8 cellular contexts compared by ENCODE assay signal in genomic region chr16:74936902-74937560, GRCh38. TPM values are rescaled to one million over a fixed set of nuclear protein-coding genes. Genes with fewer than 3 reads are reported as not detected.
DNase-seq lines count a peak whose midpoint lies in the region; ATAC-seq and TF ChIP-seq lines count a peak whose summit lies in the region.

No MANE protein-coding gene starts in this region.

- no peak for TF ChIP-seq CTCF in MCF 10A (IDR thresholded peaks at IDR 0.05; ENCODE audit: unreplicated experiment)
- no peak for TF ChIP-seq CTCF in breast epithelium (IDR thresholded peaks at IDR 0.05)
- TF ChIP-seq CTCF in mucosa of descending colon (IDR thresholded peaks at IDR 0.05), result no peak
- TF ChIP-seq CTCF in uterus (IDR thresholded peaks at IDR 0.05), result no peak
- TF ChIP-seq CTCF in Calu3 (IDR thresholded peaks at IDR 0.05; ENCODE audit: unreplicated experiment), result no peak

- peak; percentile 98 for ATAC-seq in HG02981 (IDR thresholded peaks at IDR 0.05; ENCODE audit: unreplicated experiment)
- peak; percentile 87 for ATAC-seq in mucosa of descending colon

- H3K27me3 ChIP-seq in breast epithelium (no peaks in the 10 kb centered on the region), uterus (no peaks in the 10 kb centered on the region)

- H3K27ac Mint-ChIP-seq in MCF 10A (ENCODE audit: low read depth, unreplicated experiment), result no peak overlapping the region
- H3K27ac Mint-ChIP-seq in T-helper 2 cell treated with Interferon-gamma antibody and Interleukin-4, amounts not matched to agents 5 μg/mL and 100 μg/mL, for 36 hours, result no peak overlapping the region
- H3K27ac Mint-ChIP-seq in Calu3 (ENCODE audit: unreplicated experiment), result no peak overlapping the region

- no peaks in the 10 kb centered on the region for H3K36me3 ChIP-seq in breast epithelium
- H3K36me3 ChIP-seq in mucosa of descending colon (ENCODE audit: low read depth), result no peaks in the 10 kb centered on the region
- H3K36me3 ChIP-seq in uterus, result no peaks in the 10 kb centered on the region

- POLR2A ChIA-PET in MCF 10A (lab: Yijun Ruan, JAX), result no interaction called here

- CTCF ChIA-PET in MCF 10A (lab: Yijun Ruan, JAX), result interaction anchor here (0.5 kb wide), 2 partner anchors 73 to 475 kb away, joined by 3 to 4 read pairs; no protein-coding TSS in a partner anchor
- CTCF ChIA-PET in Calu3 (lab: Charles Lee), result no interaction called here

- H3K36me3 Mint-ChIP-seq in MCF 10A (ENCODE audit: insufficient read depth, unreplicated experiment) (peaks cover 42% of the 10 kb centered on the region), Calu3 (ENCODE audit: insufficient read depth, unreplicated experiment) (peaks cover 5% of the 10 kb centered on the region)
- peaks cover 32% of the 10 kb centered on the region for H3K36me3 Mint-ChIP-seq in T-helper 2 cell treated with Interferon-gamma antibody and Interleukin-4, amounts not matched to agents 5 μg/mL and 100 μg/mL, for 36 hours (ENCODE audit: low read depth)

- H3K4me1 ChIP-seq in breast epithelium, result no peaks in the 10 kb centered on the region
- H3K4me1 ChIP-seq in mucosa of descending colon (ENCODE audit: low read depth), result no peaks in the 10 kb centered on the region
- H3K4me1 ChIP-seq in uterus, result no peaks in the 10 kb centered on the region

- H3K4me3 ChIP-seq in breast epithelium (no peak overlapping the region), mucosa of descending colon (no peak overlapping the region), uterus (no peak overlapping the region)

- peak; percentile 66 for DNase-seq in MCF 10A (ENCODE audit: unreplicated experiment)
- DNase-seq in breast epithelium (ENCODE audit: low spot score in 2 of 2), result no peak
- peak; percentile 28 for DNase-seq in T-helper 2 cell treated with Interferon-gamma antibody and Interleukin-4, amounts not matched to agents 5 μg/mL and 100 μg/mL, for 36 hours (ENCODE audit: low spot score)
- DNase-seq in mucosa of descending colon, result peak in 1 of 3 donors; percentile 9
- DNase-seq in medulla oblongata (ENCODE audit: extremely low spot score), result no peak
- no peak for DNase-seq in uterus
- DNase-seq in Calu3, result no peak

- H3K27ac ChIP-seq in breast epithelium, result no peak overlapping the region
- no peak overlapping the region for H3K27ac ChIP-seq in uterus

- no TSS peak for BruUV-seq in MCF 10A (replicated peaks; lab: Mats Ljungman, UMichigan)
- BruUV-seq in Calu3 (replicated peaks; lab: Mats Ljungman, UMichigan), result no TSS peak

- intact Hi-C loops in MCF 10A (cut with micrococcal nuclease) (no loop called here), breast epithelium (cut with DNase I; ENCODE audit: low total_unique reads) (no loop called here), mucosa of descending colon (cut with DNase I, micrococcal nuclease) (no loop called here), uterus (cut with DNase I; ENCODE audit: low total_unique reads) (no loop called here), Calu3 (cut with micrococcal nuclease; ENCODE audit: unreplicated experiment) (no loop called here)

- no peaks in the 10 kb centered on the region for H3K4me1 Mint-ChIP-seq in MCF 10A (ENCODE audit: insufficient read depth, unreplicated experiment)
- H3K4me1 Mint-ChIP-seq in T-helper 2 cell treated with Interferon-gamma antibody and Interleukin-4, amounts not matched to agents 5 μg/mL and 100 μg/mL, for 36 hours (ENCODE audit: low read depth), result peaks cover 4% of the 10 kb centered on the region
- no peaks in the 10 kb centered on the region for H3K4me1 Mint-ChIP-seq in Calu3 (ENCODE audit: low read depth, unreplicated experiment)

- H3K9me3 Mint-ChIP-seq in MCF 10A (ENCODE audit: unreplicated experiment) (no peaks in the 10 kb centered on the region), Calu3 (ENCODE audit: low read depth, unreplicated experiment) (no peaks in the 10 kb centered on the region)
- H3K9me3 Mint-ChIP-seq in T-helper 2 cell treated with Interferon-gamma antibody and Interleukin-4, amounts not matched to agents 5 μg/mL and 100 μg/mL, for 36 hours, result no peaks in the 10 kb centered on the region

- H3K4me3 Mint-ChIP-seq in MCF 10A (ENCODE audit: unreplicated experiment) (no peak overlapping the region), Calu3 (ENCODE audit: low read depth, unreplicated experiment) (no peak overlapping the region)
- H3K4me3 Mint-ChIP-seq in T-helper 2 cell treated with Interferon-gamma antibody and Interleukin-4, amounts not matched to agents 5 μg/mL and 100 μg/mL, for 36 hours, result no peak overlapping the region

- TF ChIP-seq POLR2A in breast epithelium (IDR thresholded peaks at IDR 0.05) (no peak), uterus (IDR thresholded peaks at IDR 0.05) (no peak)

- H3K9me3 ChIP-seq in breast epithelium, result no peaks in the 10 kb centered on the region
- H3K9me3 ChIP-seq in mucosa of descending colon, result no peaks in the 10 kb centered on the region
- no peaks in the 10 kb centered on the region for H3K9me3 ChIP-seq in uterus

- H3K27me3 Mint-ChIP-seq in MCF 10A (ENCODE audit: insufficient read depth, unreplicated experiment) (no peaks in the 10 kb centered on the region), Calu3 (ENCODE audit: unreplicated experiment) (no peaks in the 10 kb centered on the region)
- H3K27me3 Mint-ChIP-seq in T-helper 2 cell treated with Interferon-gamma antibody and Interleukin-4, amounts not matched to agents 5 μg/mL and 100 μg/mL, for 36 hours (ENCODE audit: low read depth), result no peaks in the 10 kb centered on the region

RNA-seq across cellular contexts. Expression of gene WDR59, which starts 47.9 kb away (rescaled TPM):
- total RNA-seq in MCF 10A (2022), result 53.8 and 56.1 TPM in 2 replicates
- total RNA-seq in breast epithelium, result 10 to 100 TPM; 21.8 to 61.0 (median 43.6) TPM
- 10 to 100 TPM; 47.3 to 74.9 (median 70.1) TPM for total RNA-seq in mucosa of descending colon
- total RNA-seq in uterus, result 100 to 1,000 TPM in 1 of 4 donors, 10 to 100 TPM in 3; 37.1 to 103 (median 65.0) TPM
- 95.4 and 97.3 TPM in 2 replicates for total RNA-seq in Calu3 (2022)

Comparison
In these comparisons a context has a peak if more than half of its experiments do, and no peak if none do; other contexts are left out.
1. DNase-seq: peak in MCF 10A (single experiment) and T-helper 2 cell treated with Interferon-gamma antibody and Interleukin-4, amounts not matched to agents 5 μg/mL and 100 μg/mL, for 36 hours (single experiment); none in breast epithelium (0 of 2), medulla oblongata (single experiment), uterus (0 of 2) and Calu3 (single experiment).